In the genomic region with DNA sequence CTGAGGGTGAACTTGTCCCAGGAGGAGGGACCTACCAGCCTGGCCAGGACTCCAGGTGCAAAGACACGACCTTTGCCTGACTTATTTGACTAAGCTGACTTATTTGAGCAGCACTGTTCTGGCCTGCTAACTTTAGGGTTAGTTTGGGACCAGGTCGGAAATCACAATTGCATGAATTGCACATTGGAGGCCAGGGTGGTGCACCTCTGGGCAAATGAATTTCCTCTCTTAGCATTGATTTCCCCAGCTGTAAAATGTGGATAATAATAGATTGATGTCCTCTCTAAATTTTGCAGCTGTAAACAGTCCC, we compare ENCODE assay signal across 1 cellular context.
TF ChIP-seq lines count a peak whose summit lies in the region.

No MANE protein-coding gene starts in this region.

TF ChIP-seq in GM23338, 12 proteins besides CTCF, POLR2A, EP300 and RAD21 (continued from another document):
- TF ChIP-seq ZNF462 (CRISPR knock-in tag; IDR thresholded peaks at IDR 0.05), result no peak
- no peak for TF ChIP-seq JUNB (IDR thresholded peaks at IDR 0.05; ENCODE audit: unreplicated experiment)
